Comparison of ENCODE assay signal across 8 cellular contexts in the genomic region with DNA sequence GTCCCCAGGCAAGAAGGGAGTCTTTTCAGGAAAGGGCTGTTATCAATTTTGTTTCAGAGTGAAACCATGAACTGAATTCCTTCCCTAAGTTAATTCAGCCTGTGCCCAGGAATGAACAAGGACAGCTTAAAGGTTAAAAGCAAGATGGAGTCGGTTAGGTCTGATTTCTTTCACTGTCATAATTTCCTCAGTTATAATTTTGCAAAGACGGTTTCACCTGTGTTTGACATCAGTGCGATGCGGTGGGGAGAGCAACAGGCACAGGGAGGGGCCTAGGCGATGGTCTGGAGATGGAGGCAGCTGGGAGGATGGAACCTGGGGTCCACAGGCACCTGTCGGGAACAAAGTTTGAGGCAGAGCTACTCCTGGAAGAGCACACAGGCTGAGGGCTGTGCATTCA. TPM values are rescaled to one million over a fixed set of nuclear protein-coding genes. Genes with fewer than 3 reads are reported as not detected.
DNase-seq lines count a peak whose midpoint lies in the region; ATAC-seq and TF ChIP-seq lines count a peak whose summit lies in the region.

No MANE protein-coding gene starts in this region.

- H3K4me3 ChIP-seq in SK-N-SH (ENCODE audit: low read depth in 2 of 2, low read length in 1 of 2) = peak overlapping the region; percentile 92 to 98
- H3K4me3 ChIP-seq in iPS-18a (ENCODE audit: low read length) = peak overlapping the region; percentile 91

- H3K4me1 ChIP-seq in SK-N-SH (ENCODE audit: control insufficient read depth in 1 of 2, insufficient read depth in 2 of 2, low read depth in 1 of 2, low read length in 1 of 2) (peaks cover 0 to 6% of the 10 kb centered on the region in 2 experiments; a peak in 2 of 4 replicates), iPS-18a (ENCODE audit: control insufficient read depth, low read depth, low read length) (peaks cover 3% of the 10 kb centered on the region)

- CTCF ChIA-PET in SK-N-SH (lab: Yijun Ruan, JAX) = interaction anchor here (1.0 to 1.8 kb wide), 2 partner anchors 9 to 335 kb away, joined by 5 read pairs; a partner anchor contains a TSS
- CTCF ChIA-PET in activated CD8-positive, alpha-beta T cell treated with anti-CD3 and anti-CD28 coated beads, Interleukin-2, amount 10 ng/mL, durations not matched to agents 7 days and 5 days (lab: Charles Lee) = interaction anchor here (1.0 to 2.1 kb wide), 2 partner anchors 83 to 139 kb away, joined by 3 to 9 read pairs; a partner anchor contains a TSS

- WGBS in SK-N-SH (ENCODE audit: low lambda C conversion rate) = 52% methylated on average over 6 of the region's 6 CpGs

- ATAC-seq in SK-N-SH treated with all-trans-retinoic acid at 6 μM for 48 hours = no peak
- ATAC-seq in activated CD8-positive, alpha-beta T cell treated with anti-CD3 and anti-CD28 coated beads, Interleukin-2, amount 10 ng/mL, durations not matched to agents 7 days and 5 days = no peak
- ATAC-seq in stimulated activated naive B cell treated with anti-CD40 and anti-IgM and Interleukin-4, amounts not matched to agents 10 μg/mL and 1 μg/mL and 100 μg/mL, for 72 hours (replicated peaks) = no peak

- H3K4me2 ChIP-seq in SK-N-SH = peak overlapping the region; percentile 88

- peak overlapping the region; percentile 88 for H3K4me3 Mint-ChIP-seq in activated CD8-positive, alpha-beta T cell treated with anti-CD3 and anti-CD28 coated beads, Interleukin-2, amount 10 ng/mL, durations not matched to agents 7 days and 5 days
- peak overlapping the region; percentile 94 to 97 for H3K4me3 Mint-ChIP-seq in stimulated activated naive B cell treated with anti-CD40 and anti-IgM and Interleukin-4, amounts not matched to agents 10 μg/mL and 1 μg/mL and 100 μg/mL, for 72 hours

- H3K27me3 ChIP-seq in SK-N-SH (ENCODE audit: insufficient read depth) = no peaks in the 10 kb centered on the region
- no peaks in the 10 kb centered on the region for H3K27me3 ChIP-seq in iPS-18a (ENCODE audit: control insufficient read depth, insufficient read depth, low read length)

- H2AFZ ChIP-seq in SK-N-SH (ENCODE audit: low read depth) = no peak overlapping the region

- TF ChIP-seq EP300 in SK-N-SH (IDR thresholded peaks at IDR 0.05; ENCODE audit: borderline replicate concordance in 1 of 2, low read depth in 1 of 2, low read length in 1 of 2) = no peak

- H3K9me3 ChIP-seq in SK-N-SH = no peaks in the 10 kb centered on the region
- no peaks in the 10 kb centered on the region for H3K9me3 ChIP-seq in iPS-18a (ENCODE audit: control insufficient read depth, low read depth, low read length)

- 0 out of 2 replicates have a peak, but pooled peaks cover 3% of the 10 kb centered on the region for H4K20me1 ChIP-seq in SK-N-SH (ENCODE audit: insufficient read depth)

- DNase-seq in SK-N-SH = no peak
- no peak for DNase-seq in activated CD8-positive, alpha-beta T cell treated with anti-CD3 and anti-CD28 coated beads, Interleukin-2, amount 10 ng/mL, durations not matched to agents 7 days and 5 days
- no peak for DNase-seq in stimulated activated naive B cell treated with anti-CD40 and anti-IgM and Interleukin-4, amounts not matched to agents 10 μg/mL and 1 μg/mL and 100 μg/mL, for 72 hours
- no peak for DNase-seq in NCI-H226
- no peak for DNase-seq in NCI-H524 (lab: John Stamatoyannopoulos, UW)
- no peak for DNase-seq in cerebellum (ENCODE audit: low spot score)

- peaks cover 42% of the 10 kb centered on the region for H3K36me3 Mint-ChIP-seq in activated CD8-positive, alpha-beta T cell treated with anti-CD3 and anti-CD28 coated beads, Interleukin-2, amount 10 ng/mL, durations not matched to agents 7 days and 5 days (ENCODE audit: low read depth)
- peaks cover 29 to 31% of the 10 kb centered on the region in 2 donors for H3K36me3 Mint-ChIP-seq in stimulated activated naive B cell treated with anti-CD40 and anti-IgM and Interleukin-4, amounts not matched to agents 10 μg/mL and 1 μg/mL and 100 μg/mL, for 72 hours

- H3K27ac Mint-ChIP-seq in activated CD8-positive, alpha-beta T cell treated with anti-CD3 and anti-CD28 coated beads, Interleukin-2, amount 10 ng/mL, durations not matched to agents 7 days and 5 days = peak overlapping the region; percentile 99
- H3K27ac Mint-ChIP-seq in stimulated activated naive B cell treated with anti-CD40 and anti-IgM and Interleukin-4, amounts not matched to agents 10 μg/mL and 1 μg/mL and 100 μg/mL, for 72 hours = peak overlapping the region; percentile 99

- peak overlapping the region; percentile 91 for H3K9ac ChIP-seq in SK-N-SH
- peak overlapping the region; percentile 90 for H3K9ac ChIP-seq in iPS-18a (ENCODE audit: low read length)

- H3K27me3 Mint-ChIP-seq in activated CD8-positive, alpha-beta T cell treated with anti-CD3 and anti-CD28 coated beads, Interleukin-2, amount 10 ng/mL, durations not matched to agents 7 days and 5 days (ENCODE audit: low read depth) = no peaks in the 10 kb centered on the region
- H3K27me3 Mint-ChIP-seq in stimulated activated naive B cell treated with anti-CD40 and anti-IgM and Interleukin-4, amounts not matched to agents 10 μg/mL and 1 μg/mL and 100 μg/mL, for 72 hours = no peaks in the 10 kb centered on the region

- TF ChIP-seq RAD21 in SK-N-SH (IDR thresholded peaks at IDR 0.05; ENCODE audit: low read length) = no peak

- TF ChIP-seq CTCF in SK-N-SH (IDR thresholded peaks at IDR 0.05) = no peak

- POLR2A ChIA-PET in SK-N-SH (lab: Yijun Ruan, JAX) = no interaction called here
- POLR2A ChIA-PET in activated CD8-positive, alpha-beta T cell treated with anti-CD3 and anti-CD28 coated beads, Interleukin-2, amount 10 ng/mL, durations not matched to agents 7 days and 5 days (lab: Charles Lee) = interaction anchor here (0.5 to 1.5 kb wide), 6 partner anchors 41 to 1419 kb away, joined by 3 to 5 read pairs (median 3); a partner anchor contains a TSS

- peaks cover 0 to 7% of the 10 kb centered on the region in 2 experiments for H3K36me3 ChIP-seq in SK-N-SH (replicated peaks in 1 of 2; ENCODE audit: control insufficient read depth in 1 of 2, insufficient read depth in 2 of 2, low read length in 1 of 2)
- H3K36me3 ChIP-seq in iPS-18a (ENCODE audit: control insufficient read depth, low read depth, low read length) = peaks cover 6% of the 10 kb centered on the region

- no peaks in the 10 kb centered on the region for H3F3A ChIP-seq in SK-N-SH (replicated peaks; ENCODE audit: insufficient read depth)

- peaks cover 54% of the 10 kb centered on the region for H3K4me1 Mint-ChIP-seq in activated CD8-positive, alpha-beta T cell treated with anti-CD3 and anti-CD28 coated beads, Interleukin-2, amount 10 ng/mL, durations not matched to agents 7 days and 5 days (ENCODE audit: low read depth)
- peaks cover 31 to 50% of the 10 kb centered on the region in 2 donors for H3K4me1 Mint-ChIP-seq in stimulated activated naive B cell treated with anti-CD40 and anti-IgM and Interleukin-4, amounts not matched to agents 10 μg/mL and 1 μg/mL and 100 μg/mL, for 72 hours

- H3K9me3 Mint-ChIP-seq in activated CD8-positive, alpha-beta T cell treated with anti-CD3 and anti-CD28 coated beads, Interleukin-2, amount 10 ng/mL, durations not matched to agents 7 days and 5 days (ENCODE audit: insufficient read depth) = no peaks in the 10 kb centered on the region
- H3K9me3 Mint-ChIP-seq in stimulated activated naive B cell treated with anti-CD40 and anti-IgM and Interleukin-4, amounts not matched to agents 10 μg/mL and 1 μg/mL and 100 μg/mL, for 72 hours = no peaks in the 10 kb centered on the region

- no peaks in the 10 kb centered on the region for H3K9me2 ChIP-seq in SK-N-SH

- H3K27ac ChIP-seq in SK-N-SH (ENCODE audit: low read depth in 2 of 2, low read length in 1 of 2) (no peak overlapping the region), iPS-18a (ENCODE audit: low read length) (no peak overlapping the region)

- peaks cover 63% of the 10 kb centered on the region for H3K79me2 ChIP-seq in SK-N-SH (ENCODE audit: insufficient read depth)

TF ChIP-seq in SK-N-SH, 30 proteins besides CTCF, POLR2A, EP300 and RAD21 (continues in another document):
- TF ChIP-seq YY1 (IDR thresholded peaks at IDR 0.05; ENCODE audit: low read depth) = no peak
- TF ChIP-seq, protein P1, sequence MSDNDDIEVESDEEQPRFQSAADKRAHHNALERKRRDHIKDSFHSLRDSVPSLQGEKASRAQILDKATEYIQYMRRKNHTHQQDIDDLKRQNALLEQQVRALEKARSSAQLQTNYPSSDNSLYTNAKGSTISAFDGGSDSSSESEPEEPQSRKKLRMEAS (IDR thresholded peaks at IDR 0.05; ENCODE audit: low read depth) = no peak
- no peak for TF ChIP-seq MXI1 (IDR thresholded peaks at IDR 0.05; ENCODE audit: low read depth, low read length)

TF ChIP-seq in SK-N-SH treated with all-trans-retinoic acid at 6 μM for 48 hours, 23 proteins besides CTCF, POLR2A, EP300 and RAD21 (continues in another document):
- TF ChIP-seq ZFP3 (CRISPR knock-in tag; IDR thresholded peaks at IDR 0.05) (no peak), CSDC2 (CRISPR knock-in tag; IDR thresholded peaks at IDR 0.05) (no peak)

RNA-seq across cellular contexts. Expression of a gene that starts 5.9 kb away (rescaled TPM):
- 3.2 and 4.4 TPM in 2 replicates for polyA plus RNA-seq in SK-N-SH (2012; rRNA removed)
- polyA plus RNA-seq in SK-N-SH (2012; cell fraction: cytosol; rRNA removed) = 2.0 and 2.8 TPM in 2 replicates
- 13.4 and 15.9 TPM in 2 replicates for polyA plus RNA-seq in SK-N-SH (2012; cell fraction: nucleus; rRNA removed)
- 1 to 10 TPM; 7.1 to 9.7 TPM for total RNA-seq in activated CD8-positive, alpha-beta T cell treated with anti-CD3 and anti-CD28 coated beads, Interleukin-2, amount 10 ng/mL, durations not matched to agents 7 days and 5 days
- 13.2 TPM for total RNA-seq in cerebellum

RNA-seq across cellular contexts. Expression of a gene that starts 9.5 kb away (rescaled TPM):
- polyA plus RNA-seq in SK-N-SH (2012; rRNA removed) = 2.4 and 4.5 TPM in 2 replicates
- polyA plus RNA-seq in SK-N-SH (2012; cell fraction: cytosol; rRNA removed) = 1.1 TPM in 2 replicates
- 9.4 and 15.1 TPM in 2 replicates for polyA plus RNA-seq in SK-N-SH (2012; cell fraction: nucleus; rRNA removed)
- 10 to 100 TPM; 18.7 to 22.2 TPM for total RNA-seq in activated CD8-positive, alpha-beta T cell treated with anti-CD3 and anti-CD28 coated beads, Interleukin-2, amount 10 ng/mL, durations not matched to agents 7 days and 5 days
- 28.8 TPM for total RNA-seq in cerebellum

RNA-seq across cellular contexts. Expression of a gene that starts 29.1 kb away (rescaled TPM):
- 7.4 and 12.1 TPM in 2 replicates for polyA plus RNA-seq in SK-N-SH (2012; rRNA removed)
- polyA plus RNA-seq in SK-N-SH (2012; cell fraction: cytosol; rRNA removed) = 4.2 and 5.4 TPM in 2 replicates
- 21.2 and 40.0 TPM in 2 replicates for polyA plus RNA-seq in SK-N-SH (2012; cell fraction: nucleus; rRNA removed)
- total RNA-seq in activated CD8-positive, alpha-beta T cell treated with anti-CD3 and anti-CD28 coated beads, Interleukin-2, amount 10 ng/mL, durations not matched to agents 7 days and 5 days = 10 to 100 TPM; 32.0 to 34.6 TPM
- 53.4 TPM for total RNA-seq in cerebellum

RNA-seq across cellular contexts. Expression of a gene that starts 51.1 kb away (rescaled TPM):
- polyA plus RNA-seq in SK-N-SH (2012; rRNA removed) = 3.5 and 3.7 TPM in 2 replicates
- 3.4 and 4.2 TPM in 2 replicates for polyA plus RNA-seq in SK-N-SH (2012; cell fraction: cytosol; rRNA removed)
- 7.5 and 8.2 TPM in 2 replicates for polyA plus RNA-seq in SK-N-SH (2012; cell fraction: nucleus; rRNA removed)
- total RNA-seq in activated CD8-positive, alpha-beta T cell treated with anti-CD3 and anti-CD28 coated beads, Interleukin-2, amount 10 ng/mL, durations not matched to agents 7 days and 5 days = 10 to 100 TPM; 21.3 to 25.3 TPM
- 58.6 TPM for total RNA-seq in cerebellum
